16 cellular contexts compared by ENCODE assay signal in genomic region chr13:30831515-30831914, GRCh38.
DNase-seq lines count a peak whose midpoint lies in the region; FAIRE-seq and TF ChIP-seq lines count a peak whose summit lies in the region.
"Had no signal": no experiment of that assay in that cellular context is flagged by ENCODE, and none has a peak within 500 bp of the region (broad histone marks: within the 10 kb centered on the region; RNA-seq: fewer than 3 reads in every experiment).

No MANE protein-coding gene starts in this region.

- H3K4me3 Mint-ChIP-seq in neural progenitor cell: no peak overlapping the region
- H3K4me3 Mint-ChIP-seq: IgD-negative memory B cell had no signal

- H3K27me3 Mint-ChIP-seq in neural progenitor cell (ENCODE audit: insufficient read depth, low read depth): peaks cover 21% of the 10 kb centered on the region

- intact Hi-C loops in PC-9 (cut with micrococcal nuclease; ENCODE audit: unreplicated experiment): no loop called here

- H2AFZ ChIP-seq in PC-9: no peak overlapping the region
- H2AFZ ChIP-seq in neural progenitor cell (replicated peaks): no peak overlapping the region

- no peaks in the 10 kb centered on the region for H4K20me1 ChIP-seq in PC-9 (ENCODE audit: insufficient read depth)
- no peaks in the 10 kb centered on the region for H4K20me1 ChIP-seq in neural progenitor cell (ENCODE audit: low read depth)

- H3K36me3 ChIP-seq in PC-9 (ENCODE audit: low read depth): no peaks in the 10 kb centered on the region
- H3K36me3 ChIP-seq in neural progenitor cell: no peaks in the 10 kb centered on the region

- H3K27ac ChIP-seq in PC-9 (peak overlapping the region; percentile 86), neural progenitor cell (no peak overlapping the region)

- H3K9me2 ChIP-seq in PC-9 (ENCODE audit: insufficient read depth): no peaks in the 10 kb centered on the region

- POLR2A ChIA-PET in PC-9 (lab: Charles Lee; ENCODE audit: unreplicated experiment) (interaction anchor here (0.6 kb wide), 1 partner anchor 126 kb away, joined by 3 read pairs; no protein-coding TSS in a partner anchor), HEK293T (lab: Yijun Ruan, JAX) (no interaction called here)

- H3K27me3 ChIP-seq in PC-9 (ENCODE audit: insufficient read depth, low read depth) (no peaks in the 10 kb centered on the region), neural progenitor cell (no peaks in the 10 kb centered on the region)

- CTCF ChIA-PET in PC-9 (lab: Charles Lee) (no interaction called here), HEK293T (lab: Yijun Ruan, JAX) (no interaction called here)

- BruUV-seq in PC-9 (replicated peaks; lab: Mats Ljungman, UMichigan): no TSS peak

- H3K9me3 ChIP-seq in PC-9 (ENCODE audit: insufficient read depth, low read depth) (no peaks in the 10 kb centered on the region), neural progenitor cell (ENCODE audit: low read depth) (no peaks in the 10 kb centered on the region)

- H3K79me2 ChIP-seq in PC-9 (ENCODE audit: low read depth) (no peaks in the 10 kb centered on the region), neural progenitor cell (ENCODE audit: low read depth) (no peaks in the 10 kb centered on the region)

- H3K4me2 ChIP-seq in PC-9: peak overlapping the region; percentile 24
- H3K4me2 ChIP-seq in neural progenitor cell: no peak overlapping the region

- H3K4me3 ChIP-seq in PC-9 (no peak overlapping the region), neural progenitor cell (no peak overlapping the region)

- TF ChIP-seq POLR2A in GM12891 (IDR thresholded peaks at IDR 0.05; ENCODE audit: low read depth, low read length): no peak

- H3F3A ChIP-seq in PC-9 (ENCODE audit: insufficient read depth, low read depth) (peaks cover 26% of the 10 kb centered on the region), neural progenitor cell (ENCODE audit: low read depth) (no peaks in the 10 kb centered on the region)

- H3K4me1 ChIP-seq in PC-9 (replicated peaks; ENCODE audit: insufficient read depth): peaks cover 64% of the 10 kb centered on the region
- no peaks in the 10 kb centered on the region for H3K4me1 ChIP-seq in neural progenitor cell

- FAIRE-seq in GM12891 (lab: Jason Lieb, UNC): peak; percentile 66
- FAIRE-seq: H1 had no signal

- peaks cover 2% of the 10 kb centered on the region for H3K36me3 Mint-ChIP-seq in neural progenitor cell

- peaks cover 32% of the 10 kb centered on the region for H3K4me1 Mint-ChIP-seq in neural progenitor cell

- H3K27ac Mint-ChIP-seq in neural progenitor cell: peak overlapping the region; percentile 88
- H3K27ac Mint-ChIP-seq: IgD-negative memory B cell had no signal

- DNase-seq in GM12891 (ENCODE audit: insufficient read length, low spot score) (no peak), PC-9 (no peak), kidney tubule cell (ENCODE audit: low spot score) (peak; percentile 33), neural progenitor cell (ENCODE audit: low spot score) (no peak), activated T-cell treated with anti-CD3 and anti-CD28 coated beads for 4 hours (no peak), HEK293T (ENCODE audit: extremely low spot score) (no peak)
- no peak for DNase-seq in stimulated activated naive CD4-positive, alpha-beta T cell (lab: John Stamatoyannopoulos, UW)
- no peak for DNase-seq in activated CD4-positive, CD25-positive, alpha-beta regulatory T cell treated with anti-CD3 and anti-CD28 coated beads, Interleukin-2, amount 50 U/mL, for 72 hours
- DNase-seq: C1 segment of cervical spinal cord, EL, Kasumi-1, NCI-H1105 treated with DMSO at 0.1 percent for 48 hours, NCI-H1694 treated with DMSO at 0.1 percent for 48 hours, NCI-H69 had no signal

- H3K9me3 Mint-ChIP-seq in neural progenitor cell: peaks cover 14% of the 10 kb centered on the region

- no peak for TF ChIP-seq CTCF in PC-9 (conservative IDR thresholded peaks at IDR 0.05)
- TF ChIP-seq CTCF in neural progenitor cell (IDR thresholded peaks at IDR 0.05): no peak

- no peak overlapping the region for H3K9ac ChIP-seq in neural progenitor cell

TF ChIP-seq in GM12891, 5 proteins besides CTCF, POLR2A, EP300 and RAD21:
- TF ChIP-seq PAX5 (IDR thresholded peaks at IDR 0.05; ENCODE audit: insufficient read depth, low read length, severe bottlenecking): no peak
- TF ChIP-seq TAF1 (IDR thresholded peaks at IDR 0.05; ENCODE audit: low read depth, low read length): no peak
- TF ChIP-seq POU2F2 (IDR thresholded peaks at IDR 0.05; ENCODE audit: low read depth, low read length): no peak
- TF ChIP-seq POLR2AphosphoS5 (IDR thresholded peaks at IDR 0.05; ENCODE audit: low read depth, low read length): no peak

TF ChIP-seq in HEK293T, 16 proteins besides CTCF, POLR2A, EP300 and RAD21:
- TF ChIP-seq CTBP1 (IDR thresholded peaks at IDR 0.05; ENCODE audit: borderline replicate concordance): no peak
- no peak for TF ChIP-seq FOXM1 (IDR thresholded peaks at IDR 0.05; ENCODE audit: borderline replicate concordance)
- TF ChIP-seq NFRKB (IDR thresholded peaks at IDR 0.05): no peak
- no peak for TF ChIP-seq L3MBTL2 (conservative IDR thresholded peaks at IDR 0.05)
- TF ChIP-seq BHLHE40 (IDR thresholded peaks at IDR 0.05; ENCODE audit: borderline replicate concordance): no peak
- no peak for TF ChIP-seq PKNOX1 (IDR thresholded peaks at IDR 0.05)
- TF ChIP-seq LEF1 (IDR thresholded peaks at IDR 0.05; ENCODE audit: borderline replicate concordance): no peak
- TF ChIP-seq HDGF (IDR thresholded peaks at IDR 0.05; ENCODE audit: borderline replicate concordance): no peak
- TF ChIP-seq ZNF384 (IDR thresholded peaks at IDR 0.05): no peak
- TF ChIP-seq ELF4 (IDR thresholded peaks at IDR 0.05): no peak
- TF ChIP-seq TARDBP (IDR thresholded peaks at IDR 0.05): no peak
